Comparison of ENCODE assay signal across 1 cellular context in genomic region chr5:122473941-122474340, GRCh38.
TF ChIP-seq lines count a peak whose summit lies in the region.

No MANE protein-coding gene starts in this region.

TF ChIP-seq in H1, 55 proteins besides CTCF, POLR2A, EP300 and RAD21 (continued from another document):
- no peak for TF ChIP-seq SAP30 (IDR thresholded peaks at IDR 0.05; ENCODE audit: insufficient read depth, insufficient replicate concordance, low read length)
- no peak for TF ChIP-seq CEBPB (IDR thresholded peaks at IDR 0.05; ENCODE audit: low read depth, low read length)
- TF ChIP-seq ASH2L (IDR thresholded peaks at IDR 0.05; ENCODE audit: low read length) = no peak
- TF ChIP-seq CREB1 (IDR thresholded peaks at IDR 0.05) = no peak
- no peak for TF ChIP-seq SIX5 (IDR thresholded peaks at IDR 0.05; ENCODE audit: low read depth, low read length)
- no peak for TF ChIP-seq BRCA1 (IDR thresholded peaks at IDR 0.05; ENCODE audit: low read depth, low read length)
- TF ChIP-seq CBX8 (IDR thresholded peaks at IDR 0.05; ENCODE audit: borderline replicate concordance, low read depth, low read length) = no peak
- TF ChIP-seq KDM4A (IDR thresholded peaks at IDR 0.05; ENCODE audit: low read depth, low read length, severe bottlenecking) = no peak
- no peak for TF ChIP-seq CHD2 (IDR thresholded peaks at IDR 0.05; ENCODE audit: low read length)
- TF ChIP-seq SP2 (IDR thresholded peaks at IDR 0.05; ENCODE audit: low read length) = no peak
